ENCODE assay signal across 6 cellular contexts in genomic region chr20:55565374-55565773, GRCh38.
"Had no signal": no experiment of that assay in that cellular context is flagged by ENCODE, and none has a peak within 500 bp of the region (broad histone marks: within the 10 kb centered on the region; RNA-seq: fewer than 3 reads in every experiment).

No MANE protein-coding gene starts in this region.

- H3K27ac ChIP-seq: HL-60 had no signal

- H3K4me3 ChIP-seq: K562 had no signal

- DNase-seq: IMR-90, KBM-7, KG1 had no signal

- ATAC-seq: HepG2, K562 had no signal
